Comparison of ENCODE assay signal across 23 cellular contexts in genomic region chr10:8998751-8999150, GRCh38.
DNase-seq lines count a peak whose midpoint lies in the region; ATAC-seq, FAIRE-seq and TF ChIP-seq lines count a peak whose summit lies in the region.
"Had no signal": no experiment of that assay in that cellular context is flagged by ENCODE, and none has a peak within 500 bp of the region (broad histone marks: within the 10 kb centered on the region; RNA-seq: fewer than 3 reads in every experiment).

No MANE protein-coding gene starts in this region.

- no peaks in the 10 kb centered on the region for H3K27me3 Mint-ChIP-seq in activated naive CD8-positive, alpha-beta T cell
- no peaks in the 10 kb centered on the region for H3K27me3 Mint-ChIP-seq in activated naive CD8-positive, alpha-beta T cell treated with anti-CD3 and anti-CD28 coated beads for 36 hours

- H3K4me1 ChIP-seq in RWPE2 (ENCODE audit: insufficient read depth, poor library complexity, severe bottlenecking) (no peaks in the 10 kb centered on the region), skeletal muscle satellite cell (ENCODE audit: control insufficient read depth, insufficient read depth, low read length) (peaks cover 16% of the 10 kb centered on the region), HepG2 (ENCODE audit: insufficient read depth, low read length) (no peaks in the 10 kb centered on the region)
- H3K4me1 ChIP-seq: SJCRH30 had no signal

- peaks cover 42% of the 10 kb centered on the region for H3K4me1 Mint-ChIP-seq in activated naive CD8-positive, alpha-beta T cell (ENCODE audit: low read depth)
- H3K4me1 Mint-ChIP-seq in activated naive CD8-positive, alpha-beta T cell treated with anti-CD3 and anti-CD28 coated beads for 36 hours, result peaks cover 14% of the 10 kb centered on the region

- in situ Hi-C loops in HepG2 (cut with HindIII; ENCODE audit: extremely low pct_ligation_motif_present, low pct_unique_long_range_greater_than_20kb), result no loop called here

- no peak for FAIRE-seq in HepG2 (lab: Jason Lieb, UNC)
- FAIRE-seq: D721Med, GM12878 had no signal

- H3K9me3 Mint-ChIP-seq in activated naive CD8-positive, alpha-beta T cell (ENCODE audit: low read depth), result no peaks in the 10 kb centered on the region
- no peaks in the 10 kb centered on the region for H3K9me3 Mint-ChIP-seq in activated naive CD8-positive, alpha-beta T cell treated with anti-CD3 and anti-CD28 coated beads for 36 hours

- ATAC-seq in RWPE2 (ENCODE audit: low read depth), result no peak
- no peak for ATAC-seq in GM19463 (IDR thresholded peaks at IDR 0.05; ENCODE audit: unreplicated experiment)
- no peak for ATAC-seq in HepG2
- ATAC-seq: GM12878, PC-3, Right ventricle myocardium inferior, SK-N-SH treated with all-trans-retinoic acid at 6 μM for 48 hours had no signal

- TF ChIP-seq POLR2A in HepG2 (IDR thresholded peaks at IDR 0.05; ENCODE audit: insufficient read depth in 1 of 2, low read depth in 2 of 2, low read length in 2 of 2), result no peak

- H3K9me3 ChIP-seq in RWPE2 (ENCODE audit: severe bottlenecking), result no peaks in the 10 kb centered on the region
- H3K9me3 ChIP-seq in skeletal muscle satellite cell (replicated peaks; ENCODE audit: low read length), result no peaks in the 10 kb centered on the region
- H3K9me3 ChIP-seq in HepG2 (ENCODE audit: low read length), result no peaks in the 10 kb centered on the region
- H3K9me3 ChIP-seq: SJCRH30 had no signal

- TF ChIP-seq CTCF in RWPE2 (IDR thresholded peaks at IDR 0.05; ENCODE audit: poor library complexity, severe bottlenecking) (no peak), HepG2 (CRISPR knock-in tag; IDR thresholded peaks at IDR 0.05) (no peak)

- H3K4me3 ChIP-seq in RWPE2 (ENCODE audit: severe bottlenecking), result no peak overlapping the region
- H3K4me3 ChIP-seq in skeletal muscle satellite cell (ENCODE audit: low read length), result no peak overlapping the region
- no peak overlapping the region for H3K4me3 ChIP-seq in HepG2 (replicated peaks in 1 of 3; ENCODE audit: insufficient read depth in 1 of 3, low read depth in 2 of 3, low read length in 3 of 3)
- H3K4me3 ChIP-seq: GM12878, SJCRH30 had no signal

- TF ChIP-seq EP300 in HepG2 (IDR thresholded peaks at IDR 0.05; ENCODE audit: low read depth in 2 of 2, low read length in 2 of 2), result no peak
- TF ChIP-seq EP300 in HepG2 (CRISPR knock-in tag; IDR thresholded peaks at IDR 0.05; ENCODE audit: borderline replicate concordance), result no peak

- H2AFZ ChIP-seq in HepG2 (ENCODE audit: low read length), result no peak overlapping the region

- no peak for DNase-seq in activated naive CD8-positive, alpha-beta T cell treated with anti-CD3 and anti-CD28 coated beads for 36 hours
- DNase-seq in RWPE2 (ENCODE audit: low spot score) (no peak), iris pigment epithelial cell (ENCODE audit: low read depth) (peak; percentile 39), D341Med (ENCODE audit: low spot score) (no peak), HepG2 (ENCODE audit: low spot score) (no peak)
- DNase-seq: 8988T; ACHN; GDM1; Karpas-422; NCI-H2029; NCI-H446; NCI-H524 treated with DMSO at 0.1 percent for 48 hours; NCI-H774; NK-92 treated with Interleukin-12 subunit alpha and Interleukin-12 subunit beta, amount 100 ng/mL, for 24 hours; PC-3; SJCRH30 had no signal

- intact Hi-C loops in HepG2 (cut with micrococcal nuclease; ENCODE audit: unreplicated experiment), result no loop called here

- H3K27ac ChIP-seq in RWPE2 (ENCODE audit: poor library complexity, severe bottlenecking) (peak overlapping the region; percentile 12), HepG2 (ENCODE audit: extremely low read length, insufficient read depth, low read length) (no peak overlapping the region)
- H3K27ac ChIP-seq: SJCRH30 had no signal

- no peaks in the 10 kb centered on the region for H3K36me3 ChIP-seq in RWPE2 (ENCODE audit: low read depth)
- no peaks in the 10 kb centered on the region for H3K36me3 ChIP-seq in skeletal muscle satellite cell (ENCODE audit: insufficient read depth, low read length)
- no peaks in the 10 kb centered on the region for H3K36me3 ChIP-seq in HepG2 (replicated peaks in 1 of 2; ENCODE audit: control insufficient read depth in 1 of 2, insufficient read depth in 2 of 2, low read length in 2 of 2)
- H3K36me3 ChIP-seq: SJCRH30 had no signal

- no peak for TF ChIP-seq RAD21 in HepG2 (CRISPR knock-in tag; IDR thresholded peaks at IDR 0.05)

- no peaks in the 10 kb centered on the region for H4K20me1 ChIP-seq in HepG2 (ENCODE audit: insufficient read depth, low read length)

- H3K4me3 Mint-ChIP-seq in activated naive CD8-positive, alpha-beta T cell, result no peak overlapping the region
- H3K4me3 Mint-ChIP-seq in activated naive CD8-positive, alpha-beta T cell treated with anti-CD3 and anti-CD28 coated beads for 36 hours, result no peak overlapping the region

- H3K4me2 ChIP-seq in skeletal muscle satellite cell (ENCODE audit: low read length), result no peak overlapping the region
- H3K4me2 ChIP-seq in HepG2 (ENCODE audit: low read depth, low read length), result no peak overlapping the region

- no TSS peak for BruUV-seq in HepG2 (replicated peaks; lab: Mats Ljungman, UMichigan)

- peaks cover 12% of the 10 kb centered on the region for H3K36me3 Mint-ChIP-seq in activated naive CD8-positive, alpha-beta T cell
- no peaks in the 10 kb centered on the region for H3K36me3 Mint-ChIP-seq in activated naive CD8-positive, alpha-beta T cell treated with anti-CD3 and anti-CD28 coated beads for 36 hours

- H3K27me3 ChIP-seq in RWPE2 (ENCODE audit: insufficient read depth, poor library complexity, severe bottlenecking) (no peaks in the 10 kb centered on the region), skeletal muscle satellite cell (ENCODE audit: control insufficient read depth, insufficient read depth, low read length) (no peaks in the 10 kb centered on the region), HepG2 (ENCODE audit: control insufficient read depth in 1 of 2, insufficient read depth in 2 of 2, low read length in 2 of 2) (no peaks in the 10 kb centered on the region)
- H3K27me3 ChIP-seq: SJCRH30 had no signal

- POLR2A ChIA-PET in HepG2 (lab: Yijun Ruan, JAX), result no interaction called here

- H3K9ac ChIP-seq in skeletal muscle satellite cell (ENCODE audit: low read depth, low read length) (peak overlapping the region; percentile 29), HepG2 (ENCODE audit: insufficient read depth, low read depth, low read length) (no peak overlapping the region)

- CTCF ChIA-PET in HepG2 (lab: Yijun Ruan, JAX; ENCODE audit: low intra/inter-chr PET ratio, low total read pairs), result no interaction called here

- H3K79me2 ChIP-seq in HepG2 (ENCODE audit: insufficient read depth, low read length), result no peaks in the 10 kb centered on the region

- peak overlapping the region; percentile 64 for H3K27ac Mint-ChIP-seq in activated naive CD8-positive, alpha-beta T cell
- no peak overlapping the region for H3K27ac Mint-ChIP-seq in activated naive CD8-positive, alpha-beta T cell treated with anti-CD3 and anti-CD28 coated beads for 36 hours

TF ChIP-seq in HepG2, 621 proteins besides CTCF, POLR2A, EP300 and RAD21 (continues in another document):
- TF ChIP-seq ZBTB37 (CRISPR knock-in tag; IDR thresholded peaks at IDR 0.05), result no peak
- no peak for TF ChIP-seq ZNF383 (CRISPR knock-in tag; IDR thresholded peaks at IDR 0.05; ENCODE audit: borderline replicate concordance)
- no peak for TF ChIP-seq LBX2 (CRISPR knock-in tag; IDR thresholded peaks at IDR 0.05; ENCODE audit: borderline replicate concordance)
- no peak for TF ChIP-seq ZNF281 (CRISPR knock-in tag; IDR thresholded peaks at IDR 0.05; ENCODE audit: borderline replicate concordance)
- TF ChIP-seq ZC3H4 (CRISPR knock-in tag; IDR thresholded peaks at IDR 0.05; ENCODE audit: borderline replicate concordance), result no peak
- no peak for TF ChIP-seq MAFF (IDR thresholded peaks at IDR 0.05; ENCODE audit: low read depth, low read length)
